Comparison of ENCODE assay signal across 13 cellular contexts in genomic region chr12:65663648-65664047, GRCh38.
DNase-seq lines count a peak whose midpoint lies in the region; ATAC-seq, FAIRE-seq and TF ChIP-seq lines count a peak whose summit lies in the region.
"Had no signal": no experiment of that assay in that cellular context is flagged by ENCODE, and none has a peak within 500 bp of the region (broad histone marks: within the 10 kb centered on the region; RNA-seq: fewer than 3 reads in every experiment).

No MANE protein-coding gene starts in this region.

- H4K20me1 ChIP-seq in smooth muscle cell (ENCODE audit: low read depth), result no peaks in the 10 kb centered on the region
- H4K20me1 ChIP-seq: BLaER1 treated with 17β-estradiol and CSF1 and Interleukin-3, amounts not matched to agents 10 nM and 100 nM had no signal

- ATAC-seq in RWPE2 (ENCODE audit: low read depth) (no peak), body of pancreas (no peak), Right ventricle myocardium inferior (no peak)

- H3K4me2 ChIP-seq in smooth muscle cell, result no peak overlapping the region
- H3K4me2 ChIP-seq: BLaER1 treated with 17β-estradiol and CSF1 and Interleukin-3, amounts not matched to agents 10 nM and 100 nM had no signal

- no peak for TF ChIP-seq POLR2A in body of pancreas (IDR thresholded peaks at IDR 0.05)

- intact Hi-C loops in body of pancreas (cut with DNase I), result no loop called here
- intact Hi-C loops in Right ventricle myocardium inferior (cut with DNase I), result no loop called here

- H2AFZ ChIP-seq in smooth muscle cell (ENCODE audit: low read depth), result no peak overlapping the region

- no peaks in the 10 kb centered on the region for H3K9me3 ChIP-seq in RWPE2 (ENCODE audit: severe bottlenecking)
- H3K9me3 ChIP-seq in smooth muscle cell (replicated peaks; ENCODE audit: low read depth), result no peaks in the 10 kb centered on the region
- H3K9me3 ChIP-seq in body of pancreas, result no peaks in the 10 kb centered on the region

- H3K4me3 ChIP-seq in RWPE2 (ENCODE audit: severe bottlenecking) (no peak overlapping the region), epithelial cell of esophagus (ENCODE audit: low read length) (no peak overlapping the region), smooth muscle cell (no peak overlapping the region), body of pancreas (no peak overlapping the region)
- H3K4me3 ChIP-seq: BLaER1 treated with 17β-estradiol and CSF1 and Interleukin-3, amounts not matched to agents 10 nM and 100 nM had no signal

- H3K4me1 ChIP-seq in RWPE2 (ENCODE audit: insufficient read depth, poor library complexity, severe bottlenecking), result peaks cover 3% of the 10 kb centered on the region
- H3K4me1 ChIP-seq in smooth muscle cell (ENCODE audit: low read depth), result peaks cover 19% of the 10 kb centered on the region
- no peaks in the 10 kb centered on the region for H3K4me1 ChIP-seq in body of pancreas

- TF ChIP-seq CTCF in RWPE2 (IDR thresholded peaks at IDR 0.05; ENCODE audit: poor library complexity, severe bottlenecking), result no peak
- no peak for TF ChIP-seq CTCF in epithelial cell of esophagus (IDR thresholded peaks at IDR 0.05; ENCODE audit: insufficient read depth, low read depth, low read length, missing control alignments)
- TF ChIP-seq CTCF in smooth muscle cell (IDR thresholded peaks at IDR 0.05; ENCODE audit: borderline replicate concordance, insufficient read depth, poor library complexity, severe bottlenecking), result no peak
- no peak for TF ChIP-seq CTCF in body of pancreas (IDR thresholded peaks at IDR 0.05)

- H3K27me3 ChIP-seq in RWPE2 (ENCODE audit: insufficient read depth, poor library complexity, severe bottlenecking), result no peaks in the 10 kb centered on the region
- H3K27me3 ChIP-seq in smooth muscle cell (ENCODE audit: low read depth), result no peaks in the 10 kb centered on the region
- no peaks in the 10 kb centered on the region for H3K27me3 ChIP-seq in body of pancreas

- no peaks in the 10 kb centered on the region for H3K36me3 ChIP-seq in RWPE2 (ENCODE audit: low read depth)
- H3K36me3 ChIP-seq in smooth muscle cell (ENCODE audit: low read depth), result no peaks in the 10 kb centered on the region
- H3K36me3 ChIP-seq in body of pancreas (replicated peaks in 1 of 2; ENCODE audit: insufficient read depth in 1 of 2, low read depth in 2 of 2), result no peaks in the 10 kb centered on the region
- H3K36me3 ChIP-seq: BLaER1 treated with 17β-estradiol and CSF1 and Interleukin-3, amounts not matched to agents 10 nM and 100 nM had no signal

- peaks cover 6% of the 10 kb centered on the region for H3F3A ChIP-seq in smooth muscle cell (ENCODE audit: low read depth)

- DNase-seq in HCEC 1CT (peak; percentile 6), RWPE2 (ENCODE audit: low spot score) (no peak), epithelial cell of esophagus (ENCODE audit: low read depth) (peak; percentile 73), smooth muscle cell (lab: John Stamatoyannopoulos, UW; ENCODE audit: unreplicated experiment) (no peak), frontal cortex (ENCODE audit: low spot score in 2 of 2) (no peak), body of pancreas (no peak), Right ventricle myocardium inferior (ENCODE audit: missing footprints) (no peak)
- DNase-seq: DMS 273 treated with DMSO at 0.1 percent for 48 hours, NCI-H1436 treated with DMSO at 0.1 percent for 48 hours, NCI-H2081, NCI-H524, RPMI8226 had no signal

- H3K79me2 ChIP-seq in smooth muscle cell (ENCODE audit: low read depth), result no peaks in the 10 kb centered on the region

- peak overlapping the region; percentile 8 for H3K27ac ChIP-seq in RWPE2 (ENCODE audit: poor library complexity, severe bottlenecking)
- H3K27ac ChIP-seq in smooth muscle cell (ENCODE audit: low read depth), result no peak overlapping the region
- no peak overlapping the region for H3K27ac ChIP-seq in body of pancreas
- H3K27ac ChIP-seq: BLaER1 treated with 17β-estradiol and CSF1 and Interleukin-3, amounts not matched to agents 10 nM and 100 nM had no signal

- no peak overlapping the region for H3K9ac ChIP-seq in smooth muscle cell (ENCODE audit: low read depth)
- H3K9ac ChIP-seq: BLaER1 treated with 17β-estradiol and CSF1 and Interleukin-3, amounts not matched to agents 10 nM and 100 nM had no signal

- WGBS in smooth muscle cell (ENCODE audit: low lambda C conversion rate), result 79% methylated on average over 5 of the region's 5 CpGs
- WGBS in body of pancreas, 2 donors, result 77 to 78% methylated on average over 5 of the region's 5 CpGs

- no peak for FAIRE-seq in frontal cortex (lab: Jason Lieb, UNC)

Comparison
In these comparisons a context has a peak if more than half of its experiments do, and no peak if none do; other contexts are left out.
1. DNase-seq: peak in HCEC 1CT (single experiment) and epithelial cell of esophagus (single experiment); none in RWPE2 (single experiment), smooth muscle cell (single experiment), frontal cortex (0 of 2), body of pancreas (0 of 4) and Right ventricle myocardium inferior (single experiment).